13 cellular contexts compared by ENCODE assay signal in the genomic region with DNA sequence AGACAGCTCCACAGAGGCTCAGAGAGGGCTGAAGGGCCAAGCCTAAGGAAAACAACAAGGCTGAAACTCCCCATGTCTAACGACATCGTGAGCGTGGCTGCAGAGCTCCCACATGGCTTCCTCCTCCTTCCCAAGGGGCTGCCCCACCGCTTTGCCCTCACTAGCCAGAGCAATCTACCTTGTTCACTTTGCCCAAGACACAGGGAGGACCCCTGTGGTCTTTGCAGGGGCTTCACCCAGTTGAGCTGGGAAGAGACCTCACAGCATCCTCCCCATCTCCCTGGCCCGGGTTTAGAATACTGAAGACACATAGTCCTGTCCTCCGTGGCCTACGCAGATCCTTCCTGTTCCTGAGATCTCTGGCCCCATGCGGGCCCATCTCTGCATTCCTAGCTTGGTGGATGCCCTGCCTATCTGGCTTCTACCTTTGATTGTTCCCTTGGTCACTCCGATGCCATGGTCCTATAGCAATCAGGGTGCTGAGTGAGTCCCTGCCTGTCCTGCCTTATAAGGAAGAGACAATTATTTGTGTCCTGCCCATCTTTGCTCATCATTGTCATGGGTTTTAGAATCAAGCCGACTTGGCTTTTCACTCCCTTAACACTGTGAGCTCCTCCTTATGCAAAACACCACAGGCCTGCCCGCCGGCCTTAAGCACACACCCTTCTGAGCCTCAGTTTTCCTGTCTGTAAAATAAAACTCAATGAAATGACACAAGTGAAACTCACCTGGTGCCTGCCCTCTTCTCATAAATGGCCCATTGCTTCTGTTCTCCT.
"Had no signal": no experiment of that assay in that cellular context is flagged by ENCODE, and none has a peak within 500 bp of the region (broad histone marks: within the 10 kb centered on the region; RNA-seq: fewer than 3 reads in every experiment).

No MANE protein-coding gene starts in this region.

- DNase-seq: activated B cell treated with CpG ODN at 0.5 μM for 24 hours; activated CD4-positive, alpha-beta T cell treated with anti-CD3 and anti-CD28 coated beads for 48 hours; activated naive CD4-positive, alpha-beta T cell; activated naive CD8-positive, alpha-beta T cell treated with anti-CD3 and anti-CD28 coated beads, Interleukin-2, amount 50 U/mL, for 24 hours; aorta; mucosa of descending colon; naive thymus-derived CD4-positive, alpha-beta T cell; stimulated activated naive CD8-positive, alpha-beta T cell treated with anti-CD3 and anti-CD28 coated beads, Interleukin-15, amount 100 ng/mL, for 72 hours; upper lobe of right lung had no signal

- H3K4me3 Mint-ChIP-seq: activated B cell treated with CpG ODN at 0.5 μM for 24 hours; activated naive CD8-positive, alpha-beta T cell treated with anti-CD3 and anti-CD28 coated beads, Interleukin-2, amount 50 U/mL, for 24 hours; activated T-helper 1 cell treated with anti-CD3 and anti-CD28 coated beads, Interleukin-12 subunit alpha, Interleukin-12 subunit beta, Interleukin-2, Interleukin-4 antibody, amounts not matched to agents 30 ng/mL and 10 ng/mL and 1 ng/mL, durations not matched to agents 14 hours and 24 hours and 36 hours; naive thymus-derived CD4-positive, alpha-beta T cell; stimulated activated naive CD8-positive, alpha-beta T cell treated with anti-CD3 and anti-CD28 coated beads, Interleukin-15, amount 100 ng/mL, for 72 hours had no signal

- H3K79me2 ChIP-seq: hepatocyte had no signal

- H3K9me3 ChIP-seq: mucosa of descending colon, upper lobe of right lung had no signal

- H3K27me3 ChIP-seq: hepatocyte, upper lobe of right lung had no signal

- H3K27me3 Mint-ChIP-seq: activated B cell treated with CpG ODN at 0.5 μM for 24 hours; activated naive CD8-positive, alpha-beta T cell treated with anti-CD3 and anti-CD28 coated beads, Interleukin-2, amount 50 U/mL, for 24 hours had no signal

- H3K36me3 ChIP-seq: upper lobe of right lung had no signal

- H3K9me3 Mint-ChIP-seq: activated B cell treated with CpG ODN at 0.5 μM for 24 hours; activated naive CD8-positive, alpha-beta T cell treated with anti-CD3 and anti-CD28 coated beads, Interleukin-2, amount 50 U/mL, for 24 hours; activated T-helper 1 cell treated with anti-CD3 and anti-CD28 coated beads, Interleukin-12 subunit alpha, Interleukin-12 subunit beta, Interleukin-2, Interleukin-4 antibody, amounts not matched to agents 30 ng/mL and 10 ng/mL and 1 ng/mL, durations not matched to agents 14 hours and 24 hours and 36 hours; naive thymus-derived CD4-positive, alpha-beta T cell; stimulated activated naive CD8-positive, alpha-beta T cell treated with anti-CD3 and anti-CD28 coated beads, Interleukin-15, amount 100 ng/mL, for 72 hours had no signal

- H3K27ac ChIP-seq: hepatocyte, upper lobe of right lung had no signal

- H2AFZ ChIP-seq: hepatocyte had no signal

- H3K36me3 Mint-ChIP-seq: naive thymus-derived CD4-positive, alpha-beta T cell had no signal

- H3K4me1 Mint-ChIP-seq: activated naive CD8-positive, alpha-beta T cell treated with anti-CD3 and anti-CD28 coated beads, Interleukin-2, amount 50 U/mL, for 24 hours; stimulated activated naive CD8-positive, alpha-beta T cell treated with anti-CD3 and anti-CD28 coated beads, Interleukin-15, amount 100 ng/mL, for 72 hours had no signal

- H3K4me1 ChIP-seq: upper lobe of right lung had no signal

- H3K4me3 ChIP-seq: hepatocyte, mucosa of descending colon, upper lobe of right lung had no signal

- H3K27ac Mint-ChIP-seq: activated B cell treated with CpG ODN at 0.5 μM for 24 hours; activated naive CD8-positive, alpha-beta T cell treated with anti-CD3 and anti-CD28 coated beads, Interleukin-2, amount 50 U/mL, for 24 hours; activated T-helper 1 cell treated with anti-CD3 and anti-CD28 coated beads, Interleukin-12 subunit alpha, Interleukin-12 subunit beta, Interleukin-2, Interleukin-4 antibody, amounts not matched to agents 30 ng/mL and 10 ng/mL and 1 ng/mL, durations not matched to agents 14 hours and 24 hours and 36 hours had no signal

- H3K4me2 ChIP-seq: hepatocyte had no signal

- FAIRE-seq: keratinocyte, TTC549 had no signal
